ENCODE assay signal across 1 cellular context in the genomic region with DNA sequence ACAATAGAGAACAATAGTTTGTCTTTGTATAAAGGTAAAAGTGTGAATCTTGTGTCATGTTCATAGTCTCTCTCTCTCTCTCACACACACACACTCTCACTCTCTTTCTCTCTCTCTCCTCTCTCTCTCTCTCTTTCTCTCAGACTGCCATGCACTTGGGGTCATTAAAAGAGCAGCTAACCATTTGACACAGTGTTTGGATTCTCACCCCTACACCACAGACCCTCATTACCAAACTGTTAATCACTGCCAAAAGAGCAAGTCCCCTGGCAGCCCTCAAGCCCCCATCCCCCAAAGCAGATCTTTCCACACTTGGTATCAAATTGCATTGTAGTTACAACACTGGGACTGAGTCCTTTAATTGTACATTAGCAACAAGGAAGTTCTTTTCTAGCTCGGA.
TF ChIP-seq lines count a peak whose summit lies in the region.

No MANE protein-coding gene starts in this region.

TF ChIP-seq in H1, 55 proteins besides CTCF, POLR2A, EP300 and RAD21 (continued from another document):
- TF ChIP-seq, protein P1, sequence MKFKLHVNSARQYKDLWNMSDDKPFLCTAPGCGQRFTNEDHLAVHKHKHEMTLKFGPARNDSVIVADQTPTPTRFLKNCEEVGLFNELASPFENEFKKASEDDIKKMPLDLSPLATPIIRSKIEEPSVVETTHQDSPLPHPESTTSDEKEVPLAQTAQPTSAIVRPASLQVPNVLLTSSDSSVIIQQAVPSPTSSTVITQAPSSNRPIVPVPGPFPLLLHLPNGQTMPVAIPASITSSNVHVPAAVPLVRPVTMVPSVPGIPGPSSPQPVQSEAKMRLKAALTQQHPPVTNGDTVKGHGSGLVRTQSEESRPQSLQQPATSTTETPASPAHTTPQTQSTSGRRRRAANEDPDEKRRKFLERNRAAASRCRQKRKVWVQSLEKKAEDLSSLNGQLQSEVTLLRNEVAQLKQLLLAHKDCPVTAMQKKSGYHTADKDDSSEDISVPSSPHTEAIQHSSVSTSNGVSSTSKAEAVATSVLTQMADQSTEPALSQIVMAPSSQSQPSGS (IDR thresholded peaks at IDR 0.05; ENCODE audit: low read length) = no peak
- no peak for TF ChIP-seq RBBP5 (IDR thresholded peaks at IDR 0.05; ENCODE audit: borderline replicate concordance, low read depth, low read length)
- no peak for TF ChIP-seq SP1 (IDR thresholded peaks at IDR 0.05; ENCODE audit: low read depth, low read length)
- TF ChIP-seq RFX5 (IDR thresholded peaks at IDR 0.05; ENCODE audit: borderline replicate concordance, low read depth, low read length) = no peak
- no peak for TF ChIP-seq POLR2AphosphoS5 (IDR thresholded peaks at IDR 0.05; ENCODE audit: low read depth, low read length)
- TF ChIP-seq ZNF274 (IDR thresholded peaks at IDR 0.05; ENCODE audit: borderline replicate concordance, extremely low read depth, low read length) = no peak
- no peak for TF ChIP-seq CEBPB (IDR thresholded peaks at IDR 0.05; ENCODE audit: low read depth, low read length)
- TF ChIP-seq CHD2 (IDR thresholded peaks at IDR 0.05; ENCODE audit: low read length) = no peak
- TF ChIP-seq, protein P2, sequence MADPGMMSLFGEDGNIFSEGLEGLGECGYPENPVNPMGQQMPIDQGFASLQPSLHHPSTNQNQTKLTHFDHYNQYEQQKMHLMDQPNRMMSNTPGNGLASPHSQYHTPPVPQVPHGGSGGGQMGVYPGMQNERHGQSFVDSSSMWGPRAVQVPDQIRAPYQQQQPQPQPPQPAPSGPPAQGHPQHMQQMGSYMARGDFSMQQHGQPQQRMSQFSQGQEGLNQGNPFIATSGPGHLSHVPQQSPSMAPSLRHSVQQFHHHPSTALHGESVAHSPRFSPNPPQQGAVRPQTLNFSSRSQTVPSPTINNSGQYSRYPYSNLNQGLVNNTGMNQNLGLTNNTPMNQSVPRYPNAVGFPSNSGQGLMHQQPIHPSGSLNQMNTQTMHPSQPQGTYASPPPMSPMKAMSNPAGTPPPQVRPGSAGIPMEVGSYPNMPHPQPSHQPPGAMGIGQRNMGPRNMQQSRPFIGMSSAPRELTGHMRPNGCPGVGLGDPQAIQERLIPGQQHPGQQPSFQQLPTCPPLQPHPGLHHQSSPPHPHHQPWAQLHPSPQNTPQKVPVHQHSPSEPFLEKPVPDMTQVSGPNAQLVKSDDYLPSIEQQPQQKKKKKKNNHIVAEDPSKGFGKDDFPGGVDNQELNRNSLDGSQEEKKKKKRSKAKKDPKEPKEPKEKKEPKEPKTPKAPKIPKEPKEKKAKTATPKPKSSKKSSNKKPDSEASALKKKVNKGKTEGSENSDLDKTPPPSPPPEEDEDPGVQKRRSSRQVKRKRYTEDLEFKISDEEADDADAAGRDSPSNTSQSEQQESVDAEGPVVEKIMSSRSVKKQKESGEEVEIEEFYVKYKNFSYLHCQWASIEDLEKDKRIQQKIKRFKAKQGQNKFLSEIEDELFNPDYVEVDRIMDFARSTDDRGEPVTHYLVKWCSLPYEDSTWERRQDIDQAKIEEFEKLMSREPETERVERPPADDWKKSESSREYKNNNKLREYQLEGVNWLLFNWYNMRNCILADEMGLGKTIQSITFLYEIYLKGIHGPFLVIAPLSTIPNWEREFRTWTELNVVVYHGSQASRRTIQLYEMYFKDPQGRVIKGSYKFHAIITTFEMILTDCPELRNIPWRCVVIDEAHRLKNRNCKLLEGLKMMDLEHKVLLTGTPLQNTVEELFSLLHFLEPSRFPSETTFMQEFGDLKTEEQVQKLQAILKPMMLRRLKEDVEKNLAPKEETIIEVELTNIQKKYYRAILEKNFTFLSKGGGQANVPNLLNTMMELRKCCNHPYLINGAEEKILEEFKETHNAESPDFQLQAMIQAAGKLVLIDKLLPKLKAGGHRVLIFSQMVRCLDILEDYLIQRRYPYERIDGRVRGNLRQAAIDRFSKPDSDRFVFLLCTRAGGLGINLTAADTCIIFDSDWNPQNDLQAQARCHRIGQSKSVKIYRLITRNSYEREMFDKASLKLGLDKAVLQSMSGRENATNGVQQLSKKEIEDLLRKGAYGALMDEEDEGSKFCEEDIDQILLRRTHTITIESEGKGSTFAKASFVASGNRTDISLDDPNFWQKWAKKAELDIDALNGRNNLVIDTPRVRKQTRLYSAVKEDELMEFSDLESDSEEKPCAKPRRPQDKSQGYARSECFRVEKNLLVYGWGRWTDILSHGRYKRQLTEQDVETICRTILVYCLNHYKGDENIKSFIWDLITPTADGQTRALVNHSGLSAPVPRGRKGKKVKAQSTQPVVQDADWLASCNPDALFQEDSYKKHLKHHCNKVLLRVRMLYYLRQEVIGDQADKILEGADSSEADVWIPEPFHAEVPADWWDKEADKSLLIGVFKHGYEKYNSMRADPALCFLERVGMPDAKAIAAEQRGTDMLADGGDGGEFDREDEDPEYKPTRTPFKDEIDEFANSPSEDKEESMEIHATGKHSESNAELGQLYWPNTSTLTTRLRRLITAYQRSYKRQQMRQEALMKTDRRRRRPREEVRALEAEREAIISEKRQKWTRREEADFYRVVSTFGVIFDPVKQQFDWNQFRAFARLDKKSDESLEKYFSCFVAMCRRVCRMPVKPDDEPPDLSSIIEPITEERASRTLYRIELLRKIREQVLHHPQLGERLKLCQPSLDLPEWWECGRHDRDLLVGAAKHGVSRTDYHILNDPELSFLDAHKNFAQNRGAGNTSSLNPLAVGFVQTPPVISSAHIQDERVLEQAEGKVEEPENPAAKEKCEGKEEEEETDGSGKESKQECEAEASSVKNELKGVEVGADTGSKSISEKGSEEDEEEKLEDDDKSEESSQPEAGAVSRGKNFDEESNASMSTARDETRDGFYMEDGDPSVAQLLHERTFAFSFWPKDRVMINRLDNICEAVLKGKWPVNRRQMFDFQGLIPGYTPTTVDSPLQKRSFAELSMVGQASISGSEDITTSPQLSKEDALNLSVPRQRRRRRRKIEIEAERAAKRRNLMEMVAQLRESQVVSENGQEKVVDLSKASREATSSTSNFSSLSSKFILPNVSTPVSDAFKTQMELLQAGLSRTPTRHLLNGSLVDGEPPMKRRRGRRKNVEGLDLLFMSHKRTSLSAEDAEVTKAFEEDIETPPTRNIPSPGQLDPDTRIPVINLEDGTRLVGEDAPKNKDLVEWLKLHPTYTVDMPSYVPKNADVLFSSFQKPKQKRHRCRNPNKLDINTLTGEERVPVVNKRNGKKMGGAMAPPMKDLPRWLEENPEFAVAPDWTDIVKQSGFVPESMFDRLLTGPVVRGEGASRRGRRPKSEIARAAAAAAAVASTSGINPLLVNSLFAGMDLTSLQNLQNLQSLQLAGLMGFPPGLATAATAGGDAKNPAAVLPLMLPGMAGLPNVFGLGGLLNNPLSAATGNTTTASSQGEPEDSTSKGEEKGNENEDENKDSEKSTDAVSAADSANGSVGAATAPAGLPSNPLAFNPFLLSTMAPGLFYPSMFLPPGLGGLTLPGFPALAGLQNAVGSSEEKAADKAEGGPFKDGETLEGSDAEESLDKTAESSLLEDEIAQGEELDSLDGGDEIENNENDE (IDR thresholded peaks at IDR 0.05; ENCODE audit: insufficient replicate concordance, low read length) = no peak
- TF ChIP-seq GABPA (IDR thresholded peaks at IDR 0.05; ENCODE audit: borderline replicate concordance, insufficient read depth, low read length) = no peak
- no peak for TF ChIP-seq SP4 (IDR thresholded peaks at IDR 0.05; ENCODE audit: low read length)
- TF ChIP-seq POU5F1 (IDR thresholded peaks at IDR 0.05; ENCODE audit: low read depth, low read length) = no peak
- TF ChIP-seq KDM1A (IDR thresholded peaks at IDR 0.05; ENCODE audit: borderline replicate concordance, low read length) = no peak
